Comparison of ENCODE assay signal across 1 cellular context in genomic region chr19:16584825-16585801, GRCh38.
TF ChIP-seq lines count a peak whose summit lies in the region.

No MANE protein-coding gene starts in this region.

TF ChIP-seq in K562, 482 proteins besides CTCF, POLR2A, EP300 and RAD21:
- TF ChIP-seq ILK (tag; IDR thresholded peaks at IDR 0.05; ENCODE audit: borderline replicate concordance, low read depth) (no peak), PKNOX1 (IDR thresholded peaks at IDR 0.05) (peak; percentile 47; the same call in 1 of the 2 replicates), CEBPG (CRISPR knock-in tag; IDR thresholded peaks at IDR 0.05) (no peak), CEBPG (tag; conservative IDR thresholded peaks at IDR 0.05 in 1 of 2, IDR thresholded peaks at IDR 0.05 in 1 of 2) (no peak), MAZ (CRISPR knock-in tag; conservative IDR thresholded peaks at IDR 0.05 in 1 of 2, IDR thresholded peaks at IDR 0.05 in 1 of 2) (0 out of 4 replicates have a peak, but pooled peaks of 1 of the 2 experiments have one; percentile 16), SPI1 (IDR thresholded peaks at IDR 0.05; ENCODE audit: borderline replicate concordance, low read depth, low read length) (peak; percentile 87), LEF1 (IDR thresholded peaks at IDR 0.05) (no peak), RBBP5 (IDR thresholded peaks at IDR 0.05; ENCODE audit: borderline replicate concordance, insufficient read depth, low read length, poor library complexity, severe bottlenecking) (peak; percentile 4)
